Comparison of ENCODE assay signal across 24 cellular contexts in the genomic region with DNA sequence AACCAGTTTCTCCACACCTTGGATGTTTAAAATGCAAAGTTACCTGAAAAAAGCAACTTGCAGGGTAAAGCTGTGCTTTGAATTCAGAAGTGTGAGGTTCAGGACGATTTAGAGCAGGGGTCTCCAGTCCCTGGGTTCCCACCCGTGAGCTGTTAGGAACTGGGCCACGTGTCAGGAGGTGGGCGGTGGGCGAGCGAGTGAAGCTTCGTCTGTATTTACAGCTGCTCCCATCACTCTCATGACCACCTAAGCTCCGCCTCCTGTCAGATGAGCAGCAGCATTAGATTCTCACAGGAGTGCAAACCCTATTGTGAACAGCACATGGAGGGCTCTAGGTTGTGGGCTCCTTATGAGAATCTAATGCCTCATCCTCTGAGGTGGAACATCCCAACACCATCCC.
DNase-seq lines count a peak whose midpoint lies in the region; ATAC-seq and TF ChIP-seq lines count a peak whose summit lies in the region.
"Had no signal": no experiment of that assay in that cellular context is flagged by ENCODE, and none has a peak within 500 bp of the region (broad histone marks: within the 10 kb centered on the region; RNA-seq: fewer than 3 reads in every experiment).

No MANE protein-coding gene starts in this region.

- H3K4me1 ChIP-seq in psoas muscle = no peaks in the 10 kb centered on the region
- H3K4me1 ChIP-seq: spleen, tibial artery had no signal

- ATAC-seq in psoas muscle = no peak
- no peak for ATAC-seq in HG02588 (IDR thresholded peaks at IDR 0.05; ENCODE audit: unreplicated experiment)
- ATAC-seq in GM18873 (IDR thresholded peaks at IDR 0.05; ENCODE audit: low FRiP score, unreplicated experiment) = no peak
- ATAC-seq: CD8-positive, alpha-beta T cell had no signal

- intact Hi-C loops in psoas muscle (cut with DNase I) = no loop called here

- no peak overlapping the region for H3K27ac ChIP-seq in psoas muscle
- H3K27ac ChIP-seq: 22Rv1, brain microvascular endothelial cell, spleen, tibial artery had no signal

- no peaks in the 10 kb centered on the region for H3K36me3 ChIP-seq in psoas muscle (ENCODE audit: insufficient read depth in 1 of 2, low read depth in 1 of 2)
- H3K36me3 ChIP-seq: brain microvascular endothelial cell, spleen, tibial artery had no signal

- 20 to 26% (median 22%) methylated on average over 8 of the region's 8 CpGs for WGBS in psoas muscle, 3 donors

- peaks cover 3% of the 10 kb centered on the region for H3K9me3 ChIP-seq in psoas muscle

- H3K4me3 ChIP-seq in psoas muscle = no peak overlapping the region
- H3K4me3 ChIP-seq: lung, spleen, tibial artery had no signal

- peaks cover 0 to 9% (median under 1%) of the 10 kb centered on the region in 3 donors for H3K27me3 ChIP-seq in psoas muscle (ENCODE audit: insufficient read depth in 3 of 3, low read length in 2 of 3)
- H3K27me3 ChIP-seq: brain microvascular endothelial cell had no signal

- DNase-seq in DMS79 treated with DMSO at 0.1 percent for 48 hours (lab: John Stamatoyannopoulos, UW) (peak; percentile 61), DMS79 (lab: John Stamatoyannopoulos, UW) (no peak), NCI-H146 (lab: John Stamatoyannopoulos, UW) (peak; percentile 51), NCI-H510A treated with DMSO at 0.1 percent for 48 hours (lab: John Stamatoyannopoulos, UW) (peak; percentile 56), left kidney (ENCODE audit: low read depth, low spot score) (peak; percentile 85), psoas muscle (no peak)
- DNase-seq: activated CD4-positive, alpha-beta memory T cell treated with anti-CD3 and anti-CD28 coated beads, Interleukin-2, amount 10 ng/mL, durations not matched to agents 7 days and 5 days; activated gamma-delta T cell treated with Interleukin-2 at 50 U/mL for 16 hours; brain microvascular endothelial cell; CD8-positive, alpha-beta T cell; DND-41; HFFc6; KG1; kidney; NCI-H524 treated with DMSO at 0.1 percent for 48 hours; retina; Right ventricle myocardium superior; spleen; stimulated activated CD4-positive, alpha-beta T cell treated with anti-CD3 and anti-CD28 coated beads, Interleukin-4, amount 100 ng/mL, for 4 hours had no signal

- TF ChIP-seq CTCF in psoas muscle (IDR thresholded peaks at IDR 0.05) = no peak

Comparison
In these comparisons a context has a peak if more than half of its experiments do, and no peak if none do; other contexts are left out.
1. DNase-seq: peak in DMS79 treated with DMSO at 0.1 percent for 48 hours (single experiment), NCI-H146 (single experiment), NCI-H510A treated with DMSO at 0.1 percent for 48 hours (single experiment) and left kidney (single experiment); none in DMS79 (single experiment) and psoas muscle (0 of 2).